1 cellular context compared by ENCODE assay signal in the genomic region with DNA sequence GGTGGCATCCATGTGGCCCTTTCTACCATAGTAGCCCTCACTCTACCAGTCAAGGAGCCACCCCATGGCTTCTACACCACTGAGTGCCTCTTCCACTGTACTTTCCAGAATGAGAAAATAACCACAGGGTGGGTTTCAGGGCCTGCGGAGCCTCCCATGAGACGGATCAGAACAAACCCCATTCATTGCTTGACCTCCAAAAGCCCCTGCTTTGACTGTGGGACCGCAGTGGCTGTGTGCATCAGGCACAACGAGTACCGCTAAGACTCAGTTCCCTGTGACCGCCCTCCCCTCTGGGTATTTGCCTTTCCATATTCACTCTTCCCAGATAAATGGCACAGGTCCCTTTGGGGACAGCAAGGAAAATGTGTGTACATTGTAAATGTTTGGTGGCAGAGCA.
A peak's percentile ranks its signal among the peaks of the same experiment; 100 is the strongest.
TF ChIP-seq lines count a peak whose summit lies in the region.

No MANE protein-coding gene starts in this region.

TF ChIP-seq in GM12878, 131 proteins besides CTCF, POLR2A, EP300 and RAD21 (continued from another document and continues in another):
- TF ChIP-seq, protein P1, sequence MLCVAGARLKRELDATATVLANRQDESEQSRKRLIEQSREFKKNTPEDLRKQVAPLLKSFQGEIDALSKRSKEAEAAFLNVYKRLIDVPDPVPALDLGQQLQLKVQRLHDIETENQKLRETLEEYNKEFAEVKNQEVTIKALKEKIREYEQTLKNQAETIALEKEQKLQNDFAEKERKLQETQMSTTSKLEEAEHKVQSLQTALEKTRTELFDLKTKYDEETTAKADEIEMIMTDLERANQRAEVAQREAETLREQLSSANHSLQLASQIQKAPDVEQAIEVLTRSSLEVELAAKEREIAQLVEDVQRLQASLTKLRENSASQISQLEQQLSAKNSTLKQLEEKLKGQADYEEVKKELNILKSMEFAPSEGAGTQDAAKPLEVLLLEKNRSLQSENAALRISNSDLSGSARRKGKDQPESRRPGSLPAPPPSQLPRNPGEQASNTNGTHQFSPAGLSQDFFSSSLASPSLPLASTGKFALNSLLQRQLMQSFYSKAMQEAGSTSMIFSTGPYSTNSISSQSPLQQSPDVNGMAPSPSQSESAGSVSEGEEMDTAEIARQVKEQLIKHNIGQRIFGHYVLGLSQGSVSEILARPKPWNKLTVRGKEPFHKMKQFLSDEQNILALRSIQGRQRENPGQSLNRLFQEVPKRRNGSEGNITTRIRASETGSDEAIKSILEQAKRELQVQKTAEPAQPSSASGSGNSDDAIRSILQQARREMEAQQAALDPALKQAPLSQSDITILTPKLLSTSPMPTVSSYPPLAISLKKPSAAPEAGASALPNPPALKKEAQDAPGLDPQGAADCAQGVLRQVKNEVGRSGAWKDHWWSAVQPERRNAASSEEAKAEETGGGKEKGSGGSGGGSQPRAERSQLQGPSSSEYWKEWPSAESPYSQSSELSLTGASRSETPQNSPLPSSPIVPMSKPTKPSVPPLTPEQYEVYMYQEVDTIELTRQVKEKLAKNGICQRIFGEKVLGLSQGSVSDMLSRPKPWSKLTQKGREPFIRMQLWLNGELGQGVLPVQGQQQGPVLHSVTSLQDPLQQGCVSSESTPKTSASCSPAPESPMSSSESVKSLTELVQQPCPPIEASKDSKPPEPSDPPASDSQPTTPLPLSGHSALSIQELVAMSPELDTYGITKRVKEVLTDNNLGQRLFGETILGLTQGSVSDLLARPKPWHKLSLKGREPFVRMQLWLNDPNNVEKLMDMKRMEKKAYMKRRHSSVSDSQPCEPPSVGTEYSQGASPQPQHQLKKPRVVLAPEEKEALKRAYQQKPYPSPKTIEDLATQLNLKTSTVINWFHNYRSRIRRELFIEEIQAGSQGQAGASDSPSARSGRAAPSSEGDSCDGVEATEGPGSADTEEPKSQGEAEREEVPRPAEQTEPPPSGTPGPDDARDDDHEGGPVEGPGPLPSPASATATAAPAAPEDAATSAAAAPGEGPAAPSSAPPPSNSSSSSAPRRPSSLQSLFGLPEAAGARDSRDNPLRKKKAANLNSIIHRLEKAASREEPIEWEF (IDR thresholded peaks at IDR 0.05; ENCODE audit: insufficient replicate concordance, low read depth, low read length) = no peak
- TF ChIP-seq, protein P2, sequence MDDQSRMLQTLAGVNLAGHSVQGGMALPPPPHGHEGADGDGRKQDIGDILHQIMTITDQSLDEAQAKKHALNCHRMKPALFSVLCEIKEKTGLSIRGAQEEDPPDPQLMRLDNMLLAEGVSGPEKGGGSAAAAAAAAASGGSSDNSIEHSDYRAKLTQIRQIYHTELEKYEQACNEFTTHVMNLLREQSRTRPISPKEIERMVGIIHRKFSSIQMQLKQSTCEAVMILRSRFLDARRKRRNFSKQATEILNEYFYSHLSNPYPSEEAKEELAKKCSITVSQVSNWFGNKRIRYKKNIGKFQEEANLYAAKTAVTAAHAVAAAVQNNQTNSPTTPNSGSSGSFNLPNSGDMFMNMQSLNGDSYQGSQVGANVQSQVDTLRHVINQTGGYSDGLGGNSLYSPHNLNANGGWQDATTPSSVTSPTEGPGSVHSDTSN (IDR thresholded peaks at IDR 0.05; ENCODE audit: insufficient replicate concordance, low read depth, low read length) = no peak
- TF ChIP-seq HDGF (IDR thresholded peaks at IDR 0.05) (no peak), SREBF1 (IDR thresholded peaks at IDR 0.05; ENCODE audit: low read length) (no peak), DPF2 (IDR thresholded peaks at IDR 0.05) (no peak), SMARCA5 (IDR thresholded peaks at IDR 0.05) (no peak), RFX5 (IDR thresholded peaks at IDR 0.05; ENCODE audit: low read depth, low read length) (no peak), NR2C1 (IDR thresholded peaks at IDR 0.05) (no peak), POLR2AphosphoS5 (IDR thresholded peaks at IDR 0.05; ENCODE audit: low read length) (no peak), RELA (IDR thresholded peaks at IDR 0.05; ENCODE audit: borderline replicate concordance, partially characterized antibody) (no peak), FOS (IDR thresholded peaks at IDR 0.05; ENCODE audit: borderline replicate concordance, extremely low read depth, insufficient read length) (no peak), SRF (IDR thresholded peaks at IDR 0.05; ENCODE audit: low read depth in 2 of 2, low read length in 2 of 2) (no peak), IRF4 (IDR thresholded peaks at IDR 0.05; ENCODE audit: low read depth, low read length) (no peak), SPI1 (IDR thresholded peaks at IDR 0.05; ENCODE audit: borderline replicate concordance, insufficient read depth, low read depth, low read length) (peak; percentile 6; the same call in 1 of the 2 replicates), ASH2L (IDR thresholded peaks at IDR 0.05; ENCODE audit: borderline replicate concordance, low read depth) (no peak), TCF7 (IDR thresholded peaks at IDR 0.05; ENCODE audit: borderline replicate concordance) (no peak), CREB1 (IDR thresholded peaks at IDR 0.05; ENCODE audit: low read depth) (no peak), SMAD1 (IDR thresholded peaks at IDR 0.05; ENCODE audit: low read depth, partially characterized antibody) (no peak), SREBF2 (IDR thresholded peaks at IDR 0.05; ENCODE audit: low read length) (no peak), FOXK2 (IDR thresholded peaks at IDR 0.05) (no peak), NBN (IDR thresholded peaks at IDR 0.05) (no peak), NRF1 (conservative IDR thresholded peaks at IDR 0.05; ENCODE audit: low read depth, low read length) (no peak), BRCA1 (IDR thresholded peaks at IDR 0.05; ENCODE audit: low read depth, low read length) (no peak), BMI1 (IDR thresholded peaks at IDR 0.05; ENCODE audit: borderline replicate concordance) (no peak), HCFC1 (IDR thresholded peaks at IDR 0.05; ENCODE audit: low read length) (no peak), TARDBP (IDR thresholded peaks at IDR 0.05; ENCODE audit: borderline replicate concordance) (no peak), JUND (IDR thresholded peaks at IDR 0.05; ENCODE audit: low read depth, low read length) (no peak), ZNF622 (IDR thresholded peaks at IDR 0.05) (no peak), ZNF274 (IDR thresholded peaks at IDR 0.05; ENCODE audit: insufficient read depth, insufficient read length) (no peak), CBX5 (IDR thresholded peaks at IDR 0.05; ENCODE audit: low read depth) (no peak), PAX5 (IDR thresholded peaks at IDR 0.05; ENCODE audit: borderline replicate concordance, low read depth, low read length) (peak; percentile 70), CEBPB (IDR thresholded peaks at IDR 0.05; ENCODE audit: borderline replicate concordance in 1 of 2, low read depth in 2 of 2, low read length in 2 of 2) (no peak), POLR2AphosphoS2 (IDR thresholded peaks at IDR 0.05; ENCODE audit: low read depth, low read length) (no peak), MYC (IDR thresholded peaks at IDR 0.05; ENCODE audit: insufficient read depth, insufficient read length, insufficient replicate concordance, low read length, severe bottlenecking) (no peak), YBX1 (IDR thresholded peaks at IDR 0.05) (no peak), CREM (IDR thresholded peaks at IDR 0.05; ENCODE audit: low read depth) (no peak), RUNX3 (IDR thresholded peaks at IDR 0.05; ENCODE audit: low read length) (peak; percentile 79)
- TF ChIP-seq, protein P3, sequence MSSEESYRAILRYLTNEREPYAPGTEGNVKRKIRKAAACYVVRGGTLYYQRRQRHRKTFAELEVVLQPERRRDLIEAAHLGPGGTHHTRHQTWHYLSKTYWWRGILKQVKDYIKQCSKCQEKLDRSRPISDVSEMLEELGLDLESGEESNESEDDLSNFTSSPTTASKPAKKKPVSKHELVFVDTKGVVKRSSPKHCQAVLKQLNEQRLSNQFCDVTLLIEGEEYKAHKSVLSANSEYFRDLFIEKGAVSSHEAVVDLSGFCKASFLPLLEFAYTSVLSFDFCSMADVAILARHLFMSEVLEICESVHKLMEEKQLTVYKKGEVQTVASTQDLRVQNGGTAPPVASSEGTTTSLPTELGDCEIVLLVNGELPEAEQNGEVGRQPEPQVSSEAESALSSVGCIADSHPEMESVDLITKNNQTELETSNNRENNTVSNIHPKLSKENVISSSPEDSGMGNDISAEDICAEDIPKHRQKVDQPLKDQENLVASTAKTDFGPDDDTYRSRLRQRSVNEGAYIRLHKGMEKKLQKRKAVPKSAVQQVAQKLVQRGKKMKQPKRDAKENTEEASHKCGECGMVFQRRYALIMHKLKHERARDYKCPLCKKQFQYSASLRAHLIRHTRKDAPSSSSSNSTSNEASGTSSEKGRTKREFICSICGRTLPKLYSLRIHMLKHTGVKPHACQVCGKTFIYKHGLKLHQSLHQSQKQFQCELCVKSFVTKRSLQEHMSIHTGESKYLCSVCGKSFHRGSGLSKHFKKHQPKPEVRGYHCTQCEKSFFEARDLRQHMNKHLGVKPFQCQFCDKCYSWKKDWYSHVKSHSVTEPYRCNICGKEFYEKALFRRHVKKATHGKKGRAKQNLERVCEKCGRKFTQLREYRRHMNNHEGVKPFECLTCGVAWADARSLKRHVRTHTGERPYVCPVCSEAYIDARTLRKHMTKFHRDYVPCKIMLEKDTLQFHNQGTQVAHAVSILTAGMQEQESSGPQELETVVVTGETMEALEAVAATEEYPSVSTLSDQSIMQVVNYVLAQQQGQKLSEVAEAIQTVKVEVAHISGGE (CRISPR knock-in tag; IDR thresholded peaks at IDR 0.05) = no peak
- TF ChIP-seq, protein P4, sequence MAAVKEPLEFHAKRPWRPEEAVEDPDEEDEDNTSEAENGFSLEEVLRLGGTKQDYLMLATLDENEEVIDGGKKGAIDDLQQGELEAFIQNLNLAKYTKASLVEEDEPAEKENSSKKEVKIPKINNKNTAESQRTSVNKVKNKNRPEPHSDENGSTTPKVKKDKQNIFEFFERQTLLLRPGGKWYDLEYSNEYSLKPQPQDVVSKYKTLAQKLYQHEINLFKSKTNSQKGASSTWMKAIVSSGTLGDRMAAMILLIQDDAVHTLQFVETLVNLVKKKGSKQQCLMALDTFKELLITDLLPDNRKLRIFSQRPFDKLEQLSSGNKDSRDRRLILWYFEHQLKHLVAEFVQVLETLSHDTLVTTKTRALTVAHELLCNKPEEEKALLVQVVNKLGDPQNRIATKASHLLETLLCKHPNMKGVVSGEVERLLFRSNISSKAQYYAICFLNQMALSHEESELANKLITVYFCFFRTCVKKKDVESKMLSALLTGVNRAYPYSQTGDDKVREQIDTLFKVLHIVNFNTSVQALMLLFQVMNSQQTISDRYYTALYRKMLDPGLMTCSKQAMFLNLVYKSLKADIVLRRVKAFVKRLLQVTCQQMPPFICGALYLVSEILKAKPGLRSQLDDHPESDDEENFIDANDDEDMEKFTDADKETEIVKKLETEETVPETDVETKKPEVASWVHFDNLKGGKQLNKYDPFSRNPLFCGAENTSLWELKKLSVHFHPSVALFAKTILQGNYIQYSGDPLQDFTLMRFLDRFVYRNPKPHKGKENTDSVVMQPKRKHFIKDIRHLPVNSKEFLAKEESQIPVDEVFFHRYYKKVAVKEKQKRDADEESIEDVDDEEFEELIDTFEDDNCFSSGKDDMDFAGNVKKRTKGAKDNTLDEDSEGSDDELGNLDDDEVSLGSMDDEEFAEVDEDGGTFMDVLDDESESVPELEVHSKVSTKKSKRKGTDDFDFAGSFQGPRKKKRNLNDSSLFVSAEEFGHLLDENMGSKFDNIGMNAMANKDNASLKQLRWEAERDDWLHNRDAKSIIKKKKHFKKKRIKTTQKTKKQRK (IDR thresholded peaks at IDR 0.05; ENCODE audit: low read depth, low read length) = no peak
- TF ChIP-seq, protein P5, sequence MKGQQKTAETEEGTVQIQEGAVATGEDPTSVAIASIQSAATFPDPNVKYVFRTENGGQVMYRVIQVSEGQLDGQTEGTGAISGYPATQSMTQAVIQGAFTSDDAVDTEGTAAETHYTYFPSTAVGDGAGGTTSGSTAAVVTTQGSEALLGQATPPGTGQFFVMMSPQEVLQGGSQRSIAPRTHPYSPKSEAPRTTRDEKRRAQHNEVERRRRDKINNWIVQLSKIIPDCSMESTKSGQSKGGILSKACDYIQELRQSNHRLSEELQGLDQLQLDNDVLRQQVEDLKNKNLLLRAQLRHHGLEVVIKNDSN (IDR thresholded peaks at IDR 0.05; ENCODE audit: borderline replicate concordance, extremely low read length, insufficient read depth, low read depth, low read length) = no peak
- TF ChIP-seq, protein P6, sequence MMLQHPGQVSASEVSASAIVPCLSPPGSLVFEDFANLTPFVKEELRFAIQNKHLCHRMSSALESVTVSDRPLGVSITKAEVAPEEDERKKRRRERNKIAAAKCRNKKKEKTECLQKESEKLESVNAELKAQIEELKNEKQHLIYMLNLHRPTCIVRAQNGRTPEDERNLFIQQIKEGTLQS (IDR thresholded peaks at IDR 0.05; ENCODE audit: borderline replicate concordance, extremely low read depth, low read depth, low read length) = no peak
- TF ChIP-seq, protein P7, sequence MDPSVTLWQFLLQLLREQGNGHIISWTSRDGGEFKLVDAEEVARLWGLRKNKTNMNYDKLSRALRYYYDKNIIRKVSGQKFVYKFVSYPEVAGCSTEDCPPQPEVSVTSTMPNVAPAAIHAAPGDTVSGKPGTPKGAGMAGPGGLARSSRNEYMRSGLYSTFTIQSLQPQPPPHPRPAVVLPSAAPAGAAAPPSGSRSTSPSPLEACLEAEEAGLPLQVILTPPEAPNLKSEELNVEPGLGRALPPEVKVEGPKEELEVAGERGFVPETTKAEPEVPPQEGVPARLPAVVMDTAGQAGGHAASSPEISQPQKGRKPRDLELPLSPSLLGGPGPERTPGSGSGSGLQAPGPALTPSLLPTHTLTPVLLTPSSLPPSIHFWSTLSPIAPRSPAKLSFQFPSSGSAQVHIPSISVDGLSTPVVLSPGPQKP (IDR thresholded peaks at IDR 0.05; ENCODE audit: low read depth, low read length) = no peak
- TF ChIP-seq, protein P8, sequence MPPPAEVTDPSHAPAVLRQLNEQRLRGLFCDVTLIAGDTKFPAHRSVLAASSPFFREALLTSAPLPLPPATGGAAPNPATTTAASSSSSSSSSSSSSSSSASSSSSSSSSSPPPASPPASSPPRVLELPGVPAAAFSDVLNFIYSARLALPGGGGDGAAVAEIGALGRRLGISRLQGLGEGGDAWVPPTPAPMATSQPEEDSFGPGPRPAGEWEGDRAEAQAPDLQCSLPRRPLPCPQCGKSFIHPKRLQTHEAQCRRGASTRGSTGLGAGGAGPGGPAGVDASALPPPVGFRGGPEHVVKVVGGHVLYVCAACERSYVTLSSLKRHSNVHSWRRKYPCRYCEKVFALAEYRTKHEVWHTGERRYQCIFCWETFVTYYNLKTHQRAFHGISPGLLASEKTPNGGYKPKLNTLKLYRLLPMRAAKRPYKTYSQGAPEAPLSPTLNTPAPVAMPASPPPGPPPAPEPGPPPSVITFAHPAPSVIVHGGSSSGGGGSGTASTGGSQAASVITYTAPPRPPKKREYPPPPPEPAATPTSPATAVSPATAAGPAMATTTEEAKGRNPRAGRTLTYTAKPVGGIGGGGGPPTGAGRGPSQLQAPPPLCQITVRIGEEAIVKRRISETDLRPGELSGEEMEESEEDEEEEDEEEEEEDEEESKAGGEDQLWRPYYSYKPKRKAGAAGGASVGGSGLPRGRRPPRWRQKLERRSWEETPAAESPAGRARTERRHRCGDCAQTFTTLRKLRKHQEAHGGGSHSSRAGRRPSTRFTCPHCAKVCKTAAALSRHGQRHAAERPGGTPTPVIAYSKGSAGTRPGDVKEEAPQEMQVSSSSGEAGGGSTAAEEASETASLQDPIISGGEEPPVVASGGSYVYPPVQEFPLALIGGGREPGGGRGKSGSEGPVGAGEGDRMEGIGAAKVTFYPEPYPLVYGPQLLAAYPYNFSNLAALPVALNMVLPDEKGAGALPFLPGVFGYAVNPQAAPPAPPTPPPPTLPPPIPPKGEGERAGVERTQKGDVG (CRISPR knock-in tag; IDR thresholded peaks at IDR 0.05) = no peak
